Comparison of ENCODE assay signal across 37 cellular contexts in genomic region chr19:34044011-34044410, GRCh38.
"Had no signal": no experiment of that assay in that cellular context is flagged by ENCODE, and none has a peak within 500 bp of the region (broad histone marks: within the 10 kb centered on the region; RNA-seq: fewer than 3 reads in every experiment).

No MANE protein-coding gene starts in this region.

- H3K27ac ChIP-seq: adrenal gland, body of pancreas, epithelial cell of prostate, esophagus squamous epithelium, gastroesophageal sphincter, WERI-Rb-1 had no signal

- ATAC-seq: activated CD4-positive, alpha-beta T cell treated with anti-CD3 and anti-CD28 coated beads for 36 hours; activated CD4-positive, CD25-positive, alpha-beta regulatory T cell treated with anti-CD3 and anti-CD28 coated beads, Interleukin-2, amount 50 U/mL, for 24 hours; activated CD8-positive, alpha-beta memory T cell treated with anti-CD3 and anti-CD28 coated beads, Interleukin-2, amount 10 ng/mL, durations not matched to agents 7 days and 5 days; activated CD8-positive, alpha-beta T cell treated with anti-CD3 and anti-CD28 coated beads, Interleukin-2, amount 10 ng/mL, durations not matched to agents 7 days and 5 days; activated naive CD8-positive, alpha-beta T cell treated with anti-CD3 and anti-CD28 coated beads, Interleukin-2, amount 50 U/mL, for 24 hours; body of pancreas; gastroesophageal sphincter; T-helper 17 cell had no signal

- H3K4me3 Mint-ChIP-seq: activated B cell treated with CpG ODN at 0.5 μM for 24 hours; activated CD4-positive, alpha-beta memory T cell treated with anti-CD3 and anti-CD28 coated beads for 36 hours; activated CD4-positive, alpha-beta T cell treated with anti-CD3 and anti-CD28 coated beads for 36 hours; activated CD4-positive, alpha-beta T cell treated with anti-CD3 and anti-CD28 coated beads, Interleukin-2, amount 10 ng/mL, durations not matched to agents 24 days and 14 days; activated CD8-positive, alpha-beta memory T cell treated with anti-CD3 and anti-CD28 coated beads, Interleukin-2, amount 10 ng/mL, durations not matched to agents 7 days and 5 days; activated CD8-positive, alpha-beta T cell treated with anti-CD3 and anti-CD28 coated beads, Interleukin-2, amount 10 ng/mL, durations not matched to agents 7 days and 5 days; activated naive CD4-positive, alpha-beta T cell treated with anti-CD3 and anti-CD28 coated beads for 36 hours; activated naive CD4-positive, alpha-beta T cell treated with anti-CD3 and anti-CD28 coated beads, Interleukin-2, amount 50 U/mL, for 24 hours; activated naive CD8-positive, alpha-beta T cell treated with anti-CD3 and anti-CD28 coated beads for 36 hours; activated naive CD8-positive, alpha-beta T cell treated with anti-CD3 and anti-CD28 coated beads, Interleukin-2, amount 50 U/mL, for 24 hours; activated T-helper 1 cell treated with anti-CD3 and anti-CD28 coated beads, Interleukin-12 subunit alpha, Interleukin-12 subunit beta, Interleukin-2, Interleukin-4 antibody, amounts not matched to agents 30 ng/mL and 10 ng/mL and 1 ng/mL, durations not matched to agents 14 hours and 24 hours and 36 hours; T-helper 17 cell; T-helper 2 cell treated with Interferon-gamma antibody and Interleukin-4, amounts not matched to agents 5 μg/mL and 100 μg/mL, for 36 hours had no signal

- H3K36me3 Mint-ChIP-seq: activated CD4-positive, alpha-beta memory T cell treated with anti-CD3 and anti-CD28 coated beads for 36 hours; activated CD8-positive, alpha-beta memory T cell treated with anti-CD3 and anti-CD28 coated beads, Interleukin-2, amount 10 ng/mL, durations not matched to agents 7 days and 5 days; activated naive CD4-positive, alpha-beta T cell treated with anti-CD3 and anti-CD28 coated beads, Interleukin-2, amount 50 U/mL, for 24 hours; activated naive CD8-positive, alpha-beta T cell treated with anti-CD3 and anti-CD28 coated beads for 36 hours had no signal

- H3K9me3 Mint-ChIP-seq: activated CD4-positive, alpha-beta memory T cell treated with anti-CD3 and anti-CD28 coated beads for 36 hours; activated CD4-positive, alpha-beta T cell treated with anti-CD3 and anti-CD28 coated beads, Interleukin-2, amount 10 ng/mL, durations not matched to agents 24 days and 14 days; activated naive CD4-positive, alpha-beta T cell treated with anti-CD3 and anti-CD28 coated beads for 36 hours; activated naive CD4-positive, alpha-beta T cell treated with anti-CD3 and anti-CD28 coated beads, Interleukin-2, amount 50 U/mL, for 24 hours; activated naive CD8-positive, alpha-beta T cell treated with anti-CD3 and anti-CD28 coated beads for 36 hours; activated naive CD8-positive, alpha-beta T cell treated with anti-CD3 and anti-CD28 coated beads, Interleukin-2, amount 50 U/mL, for 24 hours; activated T-helper 1 cell treated with anti-CD3 and anti-CD28 coated beads, Interleukin-12 subunit alpha, Interleukin-12 subunit beta, Interleukin-2, Interleukin-4 antibody, amounts not matched to agents 30 ng/mL and 10 ng/mL and 1 ng/mL, durations not matched to agents 14 hours and 24 hours and 36 hours; activated T-helper 2 cell treated with anti-CD3 and anti-CD28 coated beads, Interferon-gamma antibody, Interleukin-2, Interleukin-4, amounts not matched to agents 10 μg/mL and 5 μg/mL and 100 μg/mL, durations not matched to agents 14 hours and 24 hours and 36 hours; T-helper 2 cell treated with Interferon-gamma antibody and Interleukin-4, amounts not matched to agents 5 μg/mL and 100 μg/mL, for 36 hours had no signal

- H3K27me3 Mint-ChIP-seq: activated CD4-positive, alpha-beta T cell treated with anti-CD3 and anti-CD28 coated beads, Interleukin-2, amount 10 ng/mL, durations not matched to agents 24 days and 14 days had no signal

- H3K4me1 Mint-ChIP-seq: activated B cell treated with CpG ODN at 0.5 μM for 24 hours; activated CD8-positive, alpha-beta memory T cell treated with anti-CD3 and anti-CD28 coated beads, Interleukin-2, amount 10 ng/mL, durations not matched to agents 7 days and 5 days; activated naive CD8-positive, alpha-beta T cell treated with anti-CD3 and anti-CD28 coated beads, Interleukin-2, amount 50 U/mL, for 24 hours had no signal

- H3K4me1 ChIP-seq: adrenal gland, body of pancreas, esophagus squamous epithelium, gastroesophageal sphincter had no signal

- H3K36me3 ChIP-seq: adrenal gland, esophagus squamous epithelium, gastroesophageal sphincter, WERI-Rb-1 had no signal

- DNase-seq: activated B cell treated with CpG ODN at 0.5 μM for 24 hours; activated CD4-positive, alpha-beta memory T cell treated with anti-CD3 and anti-CD28 coated beads for 36 hours; activated CD4-positive, alpha-beta T cell treated with anti-CD3 and anti-CD28 coated beads for 36 hours; activated CD4-positive, alpha-beta T cell treated with anti-CD3 and anti-CD28 coated beads, Interleukin-2, amount 10 ng/mL, durations not matched to agents 24 days and 14 days; activated CD8-positive, alpha-beta memory T cell treated with anti-CD3 and anti-CD28 coated beads, Interleukin-2, amount 10 ng/mL, durations not matched to agents 7 days and 5 days; activated CD8-positive, alpha-beta memory T cell treated with anti-CD3 and anti-CD28 coated beads, Interleukin-2, amount 50 U/mL, for 4 hours; activated CD8-positive, alpha-beta T cell treated with anti-CD3 and anti-CD28 coated beads, Interleukin-2, amount 10 ng/mL, durations not matched to agents 7 days and 5 days; activated effector memory CD4-positive, alpha-beta T cell treated with anti-CD3 and anti-CD28 coated beads, Interleukin-2, amount 50 U/mL, for 16 hours; activated naive CD4-positive, alpha-beta T cell treated with anti-CD3 and anti-CD28 coated beads for 36 hours; activated naive CD8-positive, alpha-beta T cell treated with anti-CD3 and anti-CD28 coated beads for 36 hours; activated naive CD8-positive, alpha-beta T cell treated with anti-CD3 and anti-CD28 coated beads, Interleukin-2, amount 50 U/mL, for 24 hours; activated T-cell treated with anti-CD3 and anti-CD28 coated beads, Interleukin-2, amount 50 U/mL, for 1 hour; activated T-cell treated with anti-CD3 and anti-CD28 coated beads, Interleukin-2, amount 50 U/mL, for 48 hours; adrenal gland; amygdala; aorta; body of pancreas; caudate nucleus; cortex of kidney; dermis blood vessel endothelial cell; effector CD4-positive, alpha-beta T cell; esophagus squamous epithelium; foreskin melanocyte; T-helper 1 cell; T-helper 17 cell; T1000; WERI-Rb-1 had no signal

- H3K9me3 ChIP-seq: adrenal gland, body of pancreas, esophagus squamous epithelium, gastroesophageal sphincter had no signal

- H3K4me3 ChIP-seq: adrenal gland, body of pancreas, esophagus squamous epithelium, gastroesophageal sphincter had no signal

- FAIRE-seq: colon, endometrium, endothelial cell of umbilical vein had no signal

- H3K27me3 ChIP-seq: adrenal gland had no signal

- H3K27ac Mint-ChIP-seq: activated B cell treated with CpG ODN at 0.5 μM for 24 hours; activated CD4-positive, alpha-beta memory T cell treated with anti-CD3 and anti-CD28 coated beads for 36 hours; activated CD4-positive, alpha-beta T cell treated with anti-CD3 and anti-CD28 coated beads for 36 hours; activated CD4-positive, alpha-beta T cell treated with anti-CD3 and anti-CD28 coated beads, Interleukin-2, amount 10 ng/mL, durations not matched to agents 24 days and 14 days; activated CD8-positive, alpha-beta memory T cell treated with anti-CD3 and anti-CD28 coated beads, Interleukin-2, amount 10 ng/mL, durations not matched to agents 7 days and 5 days; activated CD8-positive, alpha-beta T cell treated with anti-CD3 and anti-CD28 coated beads, Interleukin-2, amount 10 ng/mL, durations not matched to agents 7 days and 5 days; activated naive CD4-positive, alpha-beta T cell treated with anti-CD3 and anti-CD28 coated beads for 36 hours; activated naive CD4-positive, alpha-beta T cell treated with anti-CD3 and anti-CD28 coated beads, Interleukin-2, amount 50 U/mL, for 24 hours; activated naive CD8-positive, alpha-beta T cell treated with anti-CD3 and anti-CD28 coated beads for 36 hours; activated naive CD8-positive, alpha-beta T cell treated with anti-CD3 and anti-CD28 coated beads, Interleukin-2, amount 50 U/mL, for 24 hours; activated T-helper 1 cell treated with anti-CD3 and anti-CD28 coated beads, Interleukin-12 subunit alpha, Interleukin-12 subunit beta, Interleukin-2, Interleukin-4 antibody, amounts not matched to agents 30 ng/mL and 10 ng/mL and 1 ng/mL, durations not matched to agents 14 hours and 24 hours and 36 hours; activated T-helper 2 cell treated with anti-CD3 and anti-CD28 coated beads, Interferon-gamma antibody, Interleukin-2, Interleukin-4, amounts not matched to agents 10 μg/mL and 5 μg/mL and 100 μg/mL, durations not matched to agents 14 hours and 24 hours and 36 hours; T-helper 17 cell; T-helper 2 cell treated with Interferon-gamma antibody and Interleukin-4, amounts not matched to agents 5 μg/mL and 100 μg/mL, for 36 hours had no signal
